ENCODE assay signal across 11 cellular contexts in the genomic region with DNA sequence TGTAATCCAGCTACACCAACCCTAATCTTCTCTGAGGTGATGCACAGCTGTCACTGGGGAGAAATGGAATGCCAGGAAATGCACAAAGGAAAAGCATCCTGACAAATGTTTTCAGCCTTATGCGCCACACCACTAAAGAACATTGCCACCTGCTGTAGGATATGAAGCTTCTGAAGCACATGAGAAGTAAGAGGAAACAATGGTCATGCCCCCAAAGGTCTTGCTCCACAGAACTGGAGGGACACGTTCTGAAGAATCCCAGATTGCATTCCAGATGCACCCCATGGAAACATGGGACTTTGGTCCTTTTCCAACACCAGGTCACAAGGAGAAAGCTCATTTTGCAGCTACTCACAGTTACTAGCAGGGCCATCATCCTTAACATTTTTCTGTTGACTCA. TPM values are rescaled to one million over a fixed set of nuclear protein-coding genes. Genes with fewer than 3 reads are reported as not detected.
DNase-seq lines count a peak whose midpoint lies in the region; TF ChIP-seq lines count a peak whose summit lies in the region.
"Had no signal": no experiment of that assay in that cellular context is flagged by ENCODE, and none has a peak within 500 bp of the region (broad histone marks: within the 10 kb centered on the region; RNA-seq: fewer than 3 reads in every experiment).

No MANE protein-coding gene starts in this region.

- no peaks in the 10 kb centered on the region for H3K27me3 ChIP-seq in skeletal muscle satellite cell (ENCODE audit: control insufficient read depth, insufficient read depth, low read length)

- H3K4me3 ChIP-seq in fibroblast of the aortic adventitia (ENCODE audit: low read depth, low read length) (no peak overlapping the region), skeletal muscle satellite cell (ENCODE audit: low read length) (no peak overlapping the region)

- no peaks in the 10 kb centered on the region for H3K9me3 ChIP-seq in skeletal muscle satellite cell (replicated peaks; ENCODE audit: low read length)

- no peaks in the 10 kb centered on the region for H3K36me3 ChIP-seq in skeletal muscle satellite cell (ENCODE audit: insufficient read depth, low read length)

- peak; percentile 23 for TF ChIP-seq CTCF in fibroblast of the aortic adventitia (IDR thresholded peaks at IDR 0.05; ENCODE audit: insufficient read depth, low read length)

- DNase-seq in NCI-H748 (lab: John Stamatoyannopoulos, UW; ENCODE audit: unreplicated experiment) (peak; percentile 13), NCI-H748 treated with DMSO at 0.1 percent for 48 hours (lab: John Stamatoyannopoulos, UW) (no peak), RPMI7951 (ENCODE audit: low read depth) (peak; percentile 53), fibroblast of the aortic adventitia (ENCODE audit: low read depth) (peak; percentile 46), ecto neural progenitor cell (ENCODE audit: low spot score) (no peak), hepatic stellate cell (ENCODE audit: low spot score) (no peak)
- DNase-seq in activated CD4-positive, alpha-beta T cell treated with anti-CD3 and anti-CD28 coated beads, Interleukin-2, amount 50 U/mL, for 1 hour: no peak
- DNase-seq: AML-193, caudate nucleus, NCI-H2029 treated with DMSO at 0.1 percent for 48 hours had no signal

- no peak overlapping the region for H3K9ac ChIP-seq in skeletal muscle satellite cell (ENCODE audit: low read depth, low read length)

- peak overlapping the region; percentile 19 for H3K4me2 ChIP-seq in skeletal muscle satellite cell (ENCODE audit: low read length)

- peaks cover 41% of the 10 kb centered on the region for H3K4me1 ChIP-seq in skeletal muscle satellite cell (ENCODE audit: control insufficient read depth, insufficient read depth, low read length)

RNA-seq across cellular contexts. Expression of a gene that starts 48.7 kb away (rescaled TPM):
- 29.1 and 43.0 TPM in 2 replicates for total RNA-seq in RPMI7951 (2014; rRNA removed; shearing (Covaris generic))
- 30.3 and 60.6 TPM in 2 replicates for total RNA-seq in fibroblast of the aortic adventitia (ENCODE audit: low replicate concordance)
- total RNA-seq in skeletal muscle satellite cell (2012; rRNA removed): 20.1 and 23.1 TPM in 2 replicates

Comparison
In these comparisons a context has a peak if more than half of its experiments do, and no peak if none do; other contexts are left out.
1. DNase-seq: peak in NCI-H748 (single experiment), RPMI7951 (single experiment) and fibroblast of the aortic adventitia (single experiment); none in NCI-H748 treated with DMSO at 0.1 percent for 48 hours (single experiment), ecto neural progenitor cell (single experiment), hepatic stellate cell (single experiment) and activated CD4-positive, alpha-beta T cell treated with anti-CD3 and anti-CD28 coated beads, Interleukin-2, amount 50 U/mL, for 1 hour (single experiment).